In genomic region chr2:144513388-144514100, GRCh38 we compare ENCODE assay signal across 3 cellular contexts.
TF ChIP-seq lines count a peak whose summit lies in the region.

No MANE protein-coding gene starts in this region.

TF ChIP-seq in SK-N-SH, 30 proteins besides CTCF, POLR2A, EP300 and RAD21:
- TF ChIP-seq SMC3 (IDR thresholded peaks at IDR 0.05; ENCODE audit: low read depth, low read length) (no peak), FOXJ3 (CRISPR knock-in tag; IDR thresholded peaks at IDR 0.05) (no peak), EZH2phosphoT487 (IDR thresholded peaks at IDR 0.05; ENCODE audit: borderline replicate concordance, low read depth) (no peak), PBX3 (IDR thresholded peaks at IDR 0.05) (0 out of 2 replicates have a peak, but pooled peaks have one; percentile 7), MXI1 (IDR thresholded peaks at IDR 0.05; ENCODE audit: low read depth, low read length) (no peak), TEAD4 (IDR thresholded peaks at IDR 0.05; ENCODE audit: borderline replicate concordance, insufficient read depth) (no peak), NFIC (IDR thresholded peaks at IDR 0.05; ENCODE audit: borderline replicate concordance) (0 out of 2 replicates have a peak, but pooled peaks have one; percentile 8), SIN3A (IDR thresholded peaks at IDR 0.05; ENCODE audit: borderline replicate concordance, low read depth, low read length) (no peak)

TF ChIP-seq in SK-N-SH treated with all-trans-retinoic acid at 6 μM for 48 hours, 23 proteins besides CTCF, POLR2A, EP300 and RAD21:
- TF ChIP-seq CSRNP3 (CRISPR knock-in tag; IDR thresholded peaks at IDR 0.05) (no peak), ZNF565 (CRISPR knock-in tag; conservative IDR thresholded peaks at IDR 0.05; ENCODE audit: low read depth) (no peak), TSHZ2 (CRISPR knock-in tag; IDR thresholded peaks at IDR 0.05) (no peak), ZNF8 (CRISPR knock-in tag; IDR thresholded peaks at IDR 0.05) (no peak), CREB5 (CRISPR knock-in tag; IDR thresholded peaks at IDR 0.05; ENCODE audit: low read depth) (no peak), ARNTL (CRISPR knock-in tag; IDR thresholded peaks at IDR 0.05; ENCODE audit: borderline replicate concordance, low read depth) (no peak), ISL1 (CRISPR knock-in tag; IDR thresholded peaks at IDR 0.05) (no peak), RARB (CRISPR knock-in tag; IDR thresholded peaks at IDR 0.05) (no peak), TOX (CRISPR knock-in tag; IDR thresholded peaks at IDR 0.05; ENCODE audit: borderline replicate concordance) (no peak), BACH2 (CRISPR knock-in tag; IDR thresholded peaks at IDR 0.05; ENCODE audit: borderline replicate concordance) (no peak), ZFP3 (CRISPR knock-in tag; IDR thresholded peaks at IDR 0.05) (no peak), PATZ1 (CRISPR knock-in tag; IDR thresholded peaks at IDR 0.05; ENCODE audit: borderline replicate concordance) (no peak), TCF4 (CRISPR knock-in tag; IDR thresholded peaks at IDR 0.05; ENCODE audit: borderline replicate concordance) (no peak), OSR1 (CRISPR knock-in tag; IDR thresholded peaks at IDR 0.05) (no peak), ZC3H10 (CRISPR knock-in tag; IDR thresholded peaks at IDR 0.05) (no peak), ZFP30 (CRISPR knock-in tag; IDR thresholded peaks at IDR 0.05) (no peak), PPARA (CRISPR knock-in tag; IDR thresholded peaks at IDR 0.05; ENCODE audit: borderline replicate concordance) (no peak), SNAI2 (CRISPR knock-in tag; IDR thresholded peaks at IDR 0.05) (no peak), CSDC2 (CRISPR knock-in tag; IDR thresholded peaks at IDR 0.05) (no peak)

TF ChIP-seq in H1, 55 proteins besides CTCF, POLR2A, EP300 and RAD21 (continued from another document):
- TF ChIP-seq ASH2L (IDR thresholded peaks at IDR 0.05; ENCODE audit: low read length) (peak; percentile 61), EGR1 (IDR thresholded peaks at IDR 0.05; ENCODE audit: borderline replicate concordance, low read depth, low read length) (no peak), RNF2 (IDR thresholded peaks at IDR 0.05; ENCODE audit: borderline replicate concordance, low read depth, low read length, missing control alignments, poor library complexity, severe bottlenecking) (peak; percentile 82), RBBP5 (IDR thresholded peaks at IDR 0.05; ENCODE audit: borderline replicate concordance, low read depth, low read length) (0 out of 2 replicates have a peak, but pooled peaks have one; percentile 30), FOSL1 (IDR thresholded peaks at IDR 0.05; ENCODE audit: insufficient read depth, low read depth, low read length) (no peak), JUN (IDR thresholded peaks at IDR 0.05; ENCODE audit: low read depth, low read length) (no peak), SP1 (IDR thresholded peaks at IDR 0.05; ENCODE audit: low read depth, low read length) (0 out of 2 replicates have a peak, but pooled peaks have one; percentile 14), KDM4A (IDR thresholded peaks at IDR 0.05; ENCODE audit: low read depth, low read length, severe bottlenecking) (peak; percentile 12), RFX5 (IDR thresholded peaks at IDR 0.05; ENCODE audit: borderline replicate concordance, low read depth, low read length) (no peak), SUZ12 (IDR thresholded peaks at IDR 0.05; ENCODE audit: low read length) (peak; percentile 73), EZH2 (IDR thresholded peaks at IDR 0.05; ENCODE audit: low read depth, low read length, severe bottlenecking) (peak; percentile 75), TEAD4 (IDR thresholded peaks at IDR 0.05; ENCODE audit: low read depth, low read length) (peak; percentile 57; the same call in 1 of the 2 replicates), KDM5A (IDR thresholded peaks at IDR 0.05; ENCODE audit: low read length) (no peak), TCF12 (IDR thresholded peaks at IDR 0.05; ENCODE audit: low read depth, low read length) (peak; percentile 54; the same call in 1 of the 2 replicates)
TF ChIP-seq in H1: peak in this region for 10.
